10 cellular contexts compared by ENCODE assay signal in genomic region chr4:55008166-55009056, GRCh38.
DNase-seq lines count a peak whose midpoint lies in the region; ATAC-seq and TF ChIP-seq lines count a peak whose summit lies in the region.
"Had no signal": no experiment of that assay in that cellular context is flagged by ENCODE, and none has a peak within 500 bp of the region (broad histone marks: within the 10 kb centered on the region; RNA-seq: fewer than 3 reads in every experiment).

No MANE protein-coding gene starts in this region.

- no peak overlapping the region for H3K27ac ChIP-seq in A673 (ENCODE audit: low read depth, low read length, poor library complexity, severe bottlenecking)
- peak overlapping the region in 1 of 10 donors; percentile 11 for H3K27ac ChIP-seq in heart right ventricle

- H3K4me3 ChIP-seq in A673 (ENCODE audit: low read depth, low read length, poor library complexity, severe bottlenecking) (no peak overlapping the region), heart right ventricle (no peak overlapping the region)
- H3K4me3 ChIP-seq: lung had no signal

- intact Hi-C loops in A673 (cut with micrococcal nuclease; ENCODE audit: unreplicated experiment), result loop anchor here (10.0 kb wide), 1 partner anchor 166 kb away; no protein-coding TSS in a partner anchor
- intact Hi-C loops in heart right ventricle (cut with DNase I), result loop anchor here in 6 of 10 donors (10.0 kb wide), 6 partner anchors 66 to 546 kb away; partner anchors contain the start of gene KDR (in 2 of the 6)

- H3K4me1 ChIP-seq in A673 (ENCODE audit: insufficient read depth, low read length, poor library complexity, severe bottlenecking) (no peaks in the 10 kb centered on the region), heart right ventricle (peaks cover 0 to 26% (median 18%) of the 10 kb centered on the region in 9 donors)

- DNase-seq in A673 (ENCODE audit: low spot score), result peak; percentile 18
- peak; percentile 70 for DNase-seq in UCSD-AML1 (lab: John Stamatoyannopoulos, UW; ENCODE audit: unreplicated experiment)
- DNase-seq in heart right ventricle, result no peak
- DNase-seq in NCI-H1105 (lab: John Stamatoyannopoulos, UW), result no peak
- no peak for DNase-seq in NCI-H1436 (lab: John Stamatoyannopoulos, UW)
- DNase-seq in NCI-H2107 (lab: John Stamatoyannopoulos, UW), result no peak
- DNase-seq in retina, result no peak
- DNase-seq: RPMI8226 had no signal

- peak; percentile 62 for ATAC-seq in GM19351 (IDR thresholded peaks at IDR 0.05; ENCODE audit: unreplicated experiment)
- ATAC-seq in heart right ventricle, result peak in 3 of 8 donors; percentile 43 to 46 (median 44)

- H3K27me3 ChIP-seq in A673 (replicated peaks; ENCODE audit: insufficient read depth, low read depth, low read length, poor library complexity) (no peaks in the 10 kb centered on the region), heart right ventricle (no peaks in the 10 kb centered on the region)

- POLR2A ChIA-PET in A673 (lab: Charles Lee; ENCODE audit: low non-redundant PET), result no interaction called here

- no peaks in the 10 kb centered on the region for H3K9me3 ChIP-seq in A673 (ENCODE audit: low read depth, low read length, poor library complexity, severe bottlenecking)
- no peaks in the 10 kb centered on the region for H3K9me3 ChIP-seq in heart right ventricle

- peak; percentile 59 for TF ChIP-seq CTCF in A673 (conservative IDR thresholded peaks at IDR 0.05; ENCODE audit: low read depth, low read length)
- peak in 7 of 9 donors; percentile 17 to 47 (median 32) for TF ChIP-seq CTCF in heart right ventricle (IDR thresholded peaks at IDR 0.05)

- WGBS in heart right ventricle, 2 donors, result 50% methylated on average over 20 of the region's 20 CpGs

- H3K36me3 ChIP-seq in A673 (ENCODE audit: insufficient read depth, low read length, poor library complexity, severe bottlenecking) (no peaks in the 10 kb centered on the region), heart right ventricle (no peaks in the 10 kb centered on the region)

- CTCF ChIA-PET in A673 (lab: Charles Lee), result interaction anchor here (0.7 to 1.0 kb wide), 2 partner anchors 895 to 991 kb away, joined by 3 read pairs; no protein-coding TSS in a partner anchor

- no TSS peak for BruUV-seq in A673 (replicated peaks; lab: Mats Ljungman, UMichigan)

Comparison
In these comparisons a context has a peak if more than half of its experiments do, and no peak if none do; other contexts are left out.
1. DNase-seq: peak in A673 (single experiment) and UCSD-AML1 (single experiment); none in heart right ventricle (0 of 2), NCI-H1105 (single experiment), NCI-H1436 (single experiment), NCI-H2107 (single experiment) and retina (single experiment).